ENCODE assay signal across 8 cellular contexts in the genomic region with DNA sequence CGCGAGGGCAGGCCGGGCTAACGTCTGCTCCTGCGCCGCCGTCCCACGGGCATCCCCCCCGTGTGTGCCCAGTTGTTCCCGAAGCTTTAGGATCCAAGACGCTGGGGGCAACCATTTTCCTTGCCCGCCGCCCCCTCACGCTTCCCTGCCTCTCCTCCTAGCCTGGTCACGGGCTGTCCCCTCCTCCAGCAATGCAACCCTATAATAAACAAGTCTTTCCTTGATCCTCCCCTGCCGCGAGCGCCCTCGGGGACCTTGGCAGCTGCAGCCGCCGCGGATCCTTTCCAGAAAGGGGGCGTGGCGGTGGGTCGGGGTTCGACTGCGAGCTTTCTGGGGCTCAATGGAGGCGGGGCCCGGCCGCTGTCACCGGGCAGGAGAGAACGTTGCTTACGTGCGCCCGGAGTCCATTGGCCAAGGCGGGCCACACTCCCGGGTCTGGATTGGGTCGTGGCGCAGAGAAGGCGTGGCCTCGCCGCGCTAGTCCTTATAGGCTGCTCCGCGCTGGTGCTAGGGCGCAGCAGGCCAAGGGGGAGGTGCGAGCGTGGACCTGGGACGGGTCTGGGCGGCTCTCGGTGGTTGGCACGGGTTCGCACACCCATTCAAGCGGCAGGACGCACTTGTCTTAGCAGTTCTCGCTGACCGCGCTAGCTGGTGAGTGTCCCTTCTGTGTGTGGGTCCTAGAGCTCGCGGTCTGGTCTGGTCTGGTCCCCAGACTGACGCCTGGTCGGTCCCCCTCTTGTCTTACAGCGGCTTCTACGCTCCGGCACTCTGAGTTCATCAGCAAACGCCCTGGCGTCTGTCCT. TPM values are rescaled to one million over a fixed set of nuclear protein-coding genes. Genes with fewer than 3 reads are reported as not detected.
DNase-seq lines count a peak whose midpoint lies in the region; ATAC-seq and TF ChIP-seq lines count a peak whose summit lies in the region.

A gene with protein sequence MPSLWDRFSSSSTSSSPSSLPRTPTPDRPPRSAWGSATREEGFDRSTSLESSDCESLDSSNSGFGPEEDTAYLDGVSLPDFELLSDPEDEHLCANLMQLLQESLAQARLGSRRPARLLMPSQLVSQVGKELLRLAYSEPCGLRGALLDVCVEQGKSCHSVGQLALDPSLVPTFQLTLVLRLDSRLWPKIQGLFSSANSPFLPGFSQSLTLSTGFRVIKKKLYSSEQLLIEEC (plus strand): TSS at position 515 of the 803 bp plus-strand sequence. CDS start 293 bp downstream, outside the sequence.

- intact Hi-C loops in PC-9 (cut with micrococcal nuclease; ENCODE audit: unreplicated experiment) = loop anchor here (1.0 to 5.0 kb wide), 9 partner anchors 19 to 377 kb away; a partner anchor contains a TSS

- peaks cover 34% of the 10 kb centered on the region for H3K79me2 ChIP-seq in PC-9 (ENCODE audit: low read depth)

- H3K27me3 ChIP-seq in PC-9 (ENCODE audit: insufficient read depth, low read depth) = no peaks in the 10 kb centered on the region
- H3K27me3 ChIP-seq in mucosa of rectum (ENCODE audit: control insufficient read depth in 2 of 2, insufficient read depth in 2 of 2, low read length in 2 of 2) = no peaks in the 10 kb centered on the region

- H4K20me1 ChIP-seq in PC-9 (ENCODE audit: insufficient read depth) = peaks cover 22% of the 10 kb centered on the region

- no peaks in the 10 kb centered on the region for H3K9me2 ChIP-seq in PC-9 (ENCODE audit: insufficient read depth)

- ATAC-seq in GM21619 (IDR thresholded peaks at IDR 0.05; ENCODE audit: unreplicated experiment) = peak; percentile 76

- peak within 1 kb of the TSS; percentile 96 to 99 for H3K9ac ChIP-seq in mucosa of rectum (ENCODE audit: low read depth in 1 of 2, low read length in 2 of 2)

- peak within 1 kb of the TSS; percentile 99 for H3K4me3 ChIP-seq in Jurkat, Clone E6-1 (ENCODE audit: low read length)
- peak within 1 kb of the TSS; percentile 88 for H3K4me3 ChIP-seq in PC-9
- H3K4me3 ChIP-seq in epithelial cell of proximal tubule (ENCODE audit: low read depth, low read length) = peak within 1 kb of the TSS; percentile 98
- H3K4me3 ChIP-seq in mucosa of rectum (ENCODE audit: low read length in 2 of 2) = peak within 1 kb of the TSS; percentile 96

- H3K4me1 ChIP-seq in PC-9 (replicated peaks; ENCODE audit: insufficient read depth) = peaks cover 46% of the 10 kb centered on the region
- peaks cover 34 to 51% of the 10 kb centered on the region in 2 donors for H3K4me1 ChIP-seq in mucosa of rectum (ENCODE audit: control insufficient read depth in 2 of 2, insufficient read depth in 2 of 2, low read length in 2 of 2)

- POLR2A ChIA-PET in PC-9 (lab: Charles Lee; ENCODE audit: unreplicated experiment) = interaction anchor here (0.5 to 1.0 kb wide), 20 partner anchors 10 to 640 kb away, joined by 3 to 32 read pairs (median 4); a partner anchor contains a TSS

- H3K9me3 ChIP-seq in PC-9 (ENCODE audit: insufficient read depth, low read depth) (no peaks in the 10 kb centered on the region), mucosa of rectum (ENCODE audit: control insufficient read depth in 2 of 2, low read length in 2 of 2) (no peaks in the 10 kb centered on the region)

- CTCF ChIA-PET in PC-9 (lab: Charles Lee) = interaction anchor here (0.6 to 0.8 kb wide), 4 partner anchors 10 to 91 kb away, joined by 3 to 9 read pairs (median 4); no protein-coding TSS in a partner anchor

- H3K27ac ChIP-seq in PC-9 = peak within 1 kb of the TSS; percentile 99
- H3K27ac ChIP-seq in mucosa of rectum (ENCODE audit: low read depth in 2 of 2, low read length in 2 of 2) = peak within 1 kb of the TSS; percentile 98 to 99

- BruUV-seq in PC-9 (replicated peaks; lab: Mats Ljungman, UMichigan) = no TSS peak

- H3K36me3 ChIP-seq in PC-9 (ENCODE audit: low read depth) (peaks cover 25% of the 10 kb centered on the region), mucosa of rectum (ENCODE audit: control insufficient read depth in 2 of 2, insufficient read depth in 2 of 2, low read length in 2 of 2) (peaks cover 6 to 13% of the 10 kb centered on the region in 2 donors)

- peak within 1 kb of the TSS; percentile 91 for H3K4me2 ChIP-seq in PC-9

- TF ChIP-seq CTCF in PC-9 (conservative IDR thresholded peaks at IDR 0.05) = no peak
- TF ChIP-seq CTCF in epithelial cell of proximal tubule (conservative IDR thresholded peaks at IDR 0.05; ENCODE audit: low read depth, low read length) = no peak

- DNase-seq in DMS153 (lab: John Stamatoyannopoulos, UW) (peak; percentile 97), PC-9 (peak; percentile 99 to 100), epithelial cell of proximal tubule (ENCODE audit: low read depth) (no peak)
- peak; percentile 98 for DNase-seq in Jurkat, Clone E6-1 (ENCODE audit: low read depth, low spot score)
- DNase-seq in activated T-cell treated with anti-CD3 and anti-CD28 coated beads, Interleukin-2, amount 50 U/mL, for 1 hour = peak; percentile 98
- peak; percentile 99 for DNase-seq in stimulated activated CD8-positive, alpha-beta memory T cell treated with anti-CD3 and anti-CD28 coated beads, Interleukin-4, amount 100 ng/mL, for 48 hours

- no peak within 1 kb of the TSS for H2AFZ ChIP-seq in PC-9

- H3F3A ChIP-seq in PC-9 (ENCODE audit: insufficient read depth, low read depth) = peaks cover 74% of the 10 kb centered on the region

RNA-seq across cellular contexts. Expression of the gene that starts here (rescaled TPM):
- 55.7 TPM for polyA plus RNA-seq in Jurkat, Clone E6-1 (2012; ENCODE audit: insufficient read depth, insufficient read length)
- 178 and 212 TPM in 2 replicates for total RNA-seq in PC-9 (2021)
- 33.6 and 122 TPM in 2 replicates for total RNA-seq in epithelial cell of proximal tubule
